25 cellular contexts compared by ENCODE assay signal in genomic region chr2:36370281-36370680, GRCh38. TPM values are rescaled to one million over a fixed set of nuclear protein-coding genes. Genes with fewer than 3 reads are reported as not detected.
DNase-seq lines count a peak whose midpoint lies in the region; ATAC-seq, FAIRE-seq and TF ChIP-seq lines count a peak whose summit lies in the region.
"Had no signal": no experiment of that assay in that cellular context is flagged by ENCODE, and none has a peak within 500 bp of the region (broad histone marks: within the 10 kb centered on the region; RNA-seq: fewer than 3 reads in every experiment).

No MANE protein-coding gene starts in this region.

- DNase-seq in PC-3: no peak
- peak; percentile 55 for DNase-seq in endothelial cell of umbilical vein (ENCODE audit: low read depth, low spot score)
- no peak for DNase-seq in osteocyte (ENCODE audit: extremely low spot score, unreplicated experiment)
- DNase-seq in CD8-positive, alpha-beta memory T cell: no peak
- DNase-seq in stimulated activated CD4-positive, alpha-beta T cell treated with anti-CD3 and anti-CD28 coated beads, Interleukin-1b, Interleukin-23, amount 100 ng/mL, for 48 hours: no peak
- DNase-seq: activated gamma-delta T cell; amniotic stem cell; central memory CD4-positive, alpha-beta T cell; DMS153; effector CD8-positive, alpha-beta T cell; GF-D8; naive thymus-derived CD8-positive, alpha-beta T cell; NCI-H2029 treated with DMSO at 0.1 percent for 48 hours; NK-92 treated with Interleukin-12 subunit alpha and Interleukin-12 subunit beta, amount 100 ng/mL, for 24 hours; posterior cingulate gyrus; small intestine; stimulated activated CD4-positive, alpha-beta T cell treated with anti-CD3 and anti-CD28 coated beads, Interleukin-4, amount 100 ng/mL, for 4 hours; T-cell had no signal

- H3K36me3 ChIP-seq in ACC112 (ENCODE audit: insufficient read depth, low read length) (0 out of 2 replicates have a peak, but pooled peaks cover 7% of the 10 kb centered on the region), PC-3 (ENCODE audit: low read depth, low read length) (peaks cover 4% of the 10 kb centered on the region; the same call in 1 of the 2 replicates), endothelial cell of umbilical vein (ENCODE audit: control insufficient read depth in 2 of 2, extremely low read depth in 1 of 2, insufficient read depth in 2 of 2, low read length in 2 of 2) (peaks cover 3% of the 10 kb centered on the region in 2 experiments)
- H3K36me3 ChIP-seq in CD8-positive, alpha-beta memory T cell (ENCODE audit: insufficient read depth, low read length): no peaks in the 10 kb centered on the region

- no peak overlapping the region for H2AFZ ChIP-seq in ACC112 (ENCODE audit: low read length, unreplicated experiment)
- no peak overlapping the region for H2AFZ ChIP-seq in PC-3 (ENCODE audit: low read length)
- no peak overlapping the region for H2AFZ ChIP-seq in endothelial cell of umbilical vein (ENCODE audit: low read depth, low read length)
- H2AFZ ChIP-seq: hepatocyte had no signal

- dilution Hi-C loops in endothelial cell of umbilical vein (cut with MboI; ENCODE audit: extremely low pct_ligation_motif_present, low sequenced_read_pairs): no loop called here

- H3K4me1 ChIP-seq in ACC112 (ENCODE audit: control insufficient read depth, insufficient read depth, low read length, unreplicated experiment) (peaks cover 99% of the 10 kb centered on the region), PC-3 (ENCODE audit: insufficient read depth, low read length) (peaks cover 96% of the 10 kb centered on the region), endothelial cell of umbilical vein (ENCODE audit: control insufficient read depth, extremely low read depth, insufficient read depth, low read length) (peaks cover 99% of the 10 kb centered on the region)
- H3K4me1 ChIP-seq in CD8-positive, alpha-beta memory T cell (ENCODE audit: insufficient read depth, low read length): no peaks in the 10 kb centered on the region

- no peak for FAIRE-seq in endothelial cell of umbilical vein (lab: Jason Lieb, UNC)
- FAIRE-seq: GM12878, small intestine had no signal

- H3K79me2 ChIP-seq in ACC112 (ENCODE audit: control insufficient read depth, insufficient read depth, low read length, unreplicated experiment) (peaks cover 98% of the 10 kb centered on the region), PC-3 (ENCODE audit: low read length) (peaks cover 100% of the 10 kb centered on the region), endothelial cell of umbilical vein (ENCODE audit: control insufficient read depth, insufficient read depth, low read length) (peaks cover 100% of the 10 kb centered on the region)

- no peaks in the 10 kb centered on the region for H3K27me3 Mint-ChIP-seq in osteocyte (ENCODE audit: unreplicated experiment)
- no peaks in the 10 kb centered on the region for H3K27me3 Mint-ChIP-seq in CD8-positive, alpha-beta memory T cell

- no TSS peak for BruUV-seq in PC-3 (replicated peaks; lab: Mats Ljungman, UMichigan)
- BruUV-seq in endothelial cell of umbilical vein (replicated peaks; lab: Mats Ljungman, UMichigan): no TSS peak

- H3K4me3 ChIP-seq in ACC112 (ENCODE audit: low read depth, low read length) (peak overlapping the region; percentile 68), PC-3 (ENCODE audit: low read length) (peak overlapping the region; percentile 39; the same call in 1 of the 2 replicates), endothelial cell of umbilical vein (replicated peaks in 1 of 3; ENCODE audit: insufficient read depth in 1 of 3, low read depth in 1 of 3, low read length in 3 of 3) (peak overlapping the region in 1 of 3 experiments; percentile 1)
- no peak overlapping the region for H3K4me3 ChIP-seq in CD8-positive, alpha-beta memory T cell (ENCODE audit: low read length)
- H3K4me3 ChIP-seq: GM12878, hepatocyte, lung had no signal

- CTCF ChIA-PET in PC-3 (lab: Charles Lee) (no interaction called here), endothelial cell of umbilical vein (lab: Charles Lee) (interaction anchor here (0.9 to 7.1 kb wide), 12 partner anchors 7 to 120 kb away, joined by 3 to 41 read pairs (median 4); no protein-coding TSS in a partner anchor)
- CTCF ChIA-PET in CD8-positive, alpha-beta memory T cell (lab: Charles Lee): interaction anchor here (1.3 kb wide), 1 partner anchor 18 kb away, joined by 3 read pairs; no protein-coding TSS in a partner anchor

- intact Hi-C loops in PC-3 (cut with micrococcal nuclease): loop anchor here (5.0 kb wide), 2 partner anchors 67 to 92 kb away; no protein-coding TSS in a partner anchor
- intact Hi-C loops in endothelial cell of umbilical vein (cut with micrococcal nuclease): loop anchor here (5.0 kb wide), 2 partner anchors 137 to 192 kb away; no protein-coding TSS in a partner anchor

- no peaks in the 10 kb centered on the region for H3K9me1 ChIP-seq in endothelial cell of umbilical vein (replicated peaks; ENCODE audit: control insufficient read depth, extremely low read depth, insufficient read depth, low read length)

- POLR2A ChIA-PET in PC-3 (lab: Charles Lee; ENCODE audit: unreplicated experiment): interaction anchor here (0.6 kb wide), 1 partner anchor 77 kb away, joined by 4 read pairs; no protein-coding TSS in a partner anchor
- POLR2A ChIA-PET in endothelial cell of umbilical vein (lab: Charles Lee): interaction anchor here (1.1 to 3.4 kb wide), 2 partner anchors 12 to 15 kb away, joined by 3 to 17 read pairs; partner anchors contain the start of gene CRIM1
- POLR2A ChIA-PET in CD8-positive, alpha-beta memory T cell (lab: Charles Lee): no interaction called here

- H3K36me3 Mint-ChIP-seq in osteocyte (ENCODE audit: unreplicated experiment): no peaks in the 10 kb centered on the region
- H3K36me3 Mint-ChIP-seq in CD8-positive, alpha-beta memory T cell: no peaks in the 10 kb centered on the region
- H3K36me3 Mint-ChIP-seq: CD14-positive monocyte; naive thymus-derived CD8-positive, alpha-beta T cell; T-cell had no signal

- peak overlapping the region; percentile 94 for H3K27ac ChIP-seq in ACC112 (ENCODE audit: low read depth, low read length)
- H3K27ac ChIP-seq in PC-3 (ENCODE audit: low read length): peak overlapping the region; percentile 57
- H3K27ac ChIP-seq in endothelial cell of umbilical vein (ENCODE audit: insufficient read depth, low read depth, low read length): peak overlapping the region; percentile 81
- no peak overlapping the region for H3K27ac ChIP-seq in CD8-positive, alpha-beta memory T cell (ENCODE audit: low read depth, low read length)
- H3K27ac ChIP-seq: hepatocyte had no signal

- no peaks in the 10 kb centered on the region for H3K9me3 ChIP-seq in PC-3 (ENCODE audit: low read length)
- H3K9me3 ChIP-seq in endothelial cell of umbilical vein (replicated peaks; ENCODE audit: control insufficient read depth, insufficient read depth, low read length): no peaks in the 10 kb centered on the region
- no peaks in the 10 kb centered on the region for H3K9me3 ChIP-seq in CD8-positive, alpha-beta memory T cell (ENCODE audit: low read length)

- TF ChIP-seq CTCF in PC-3 (conservative IDR thresholded peaks at IDR 0.05; ENCODE audit: low read depth, low read length): no peak
- TF ChIP-seq CTCF in endothelial cell of umbilical vein (IDR thresholded peaks at IDR 0.05; ENCODE audit: extremely low read depth in 1 of 2, insufficient read depth in 1 of 2, low read depth in 1 of 2, low read length in 2 of 2): no peak
- no peak for TF ChIP-seq CTCF in osteocyte (IDR thresholded peaks at IDR 0.05)

- H3K9me2 ChIP-seq in PC-3 (replicated peaks; ENCODE audit: low read length): no peaks in the 10 kb centered on the region

- H3K4me3 Mint-ChIP-seq in osteocyte (ENCODE audit: unreplicated experiment): no peak overlapping the region
- H3K4me3 Mint-ChIP-seq in CD8-positive, alpha-beta memory T cell: no peak overlapping the region
- H3K4me3 Mint-ChIP-seq: CD14-positive monocyte; naive thymus-derived CD8-positive, alpha-beta T cell; T-cell had no signal

- H3K9ac ChIP-seq in PC-3 (ENCODE audit: low read length) (no peak overlapping the region), endothelial cell of umbilical vein (replicated peaks; ENCODE audit: extremely low read depth, insufficient read depth, low read length) (peak overlapping the region; percentile 72)

- peak overlapping the region; percentile 91 for H3K27ac Mint-ChIP-seq in osteocyte (ENCODE audit: unreplicated experiment)
- H3K27ac Mint-ChIP-seq in CD8-positive, alpha-beta memory T cell: no peak overlapping the region
- H3K27ac Mint-ChIP-seq: CD14-positive monocyte; naive thymus-derived CD8-positive, alpha-beta T cell; T-cell had no signal

- peaks cover 7% of the 10 kb centered on the region for H3F3A ChIP-seq in PC-3 (ENCODE audit: low read length, unreplicated experiment)

- peaks cover 98% of the 10 kb centered on the region for H3K4me1 Mint-ChIP-seq in osteocyte (ENCODE audit: unreplicated experiment)
- H3K4me1 Mint-ChIP-seq in CD8-positive, alpha-beta memory T cell: peaks cover 14 to 28% (median 16%) of the 10 kb centered on the region in 3 donors
- H3K4me1 Mint-ChIP-seq: CD14-positive monocyte had no signal

- H3K9me3 Mint-ChIP-seq in osteocyte (ENCODE audit: unreplicated experiment): no peaks in the 10 kb centered on the region
- no peaks in the 10 kb centered on the region for H3K9me3 Mint-ChIP-seq in CD8-positive, alpha-beta memory T cell
- H3K9me3 Mint-ChIP-seq: CD14-positive monocyte; naive thymus-derived CD8-positive, alpha-beta T cell; T-cell had no signal

- no peak for TF ChIP-seq POLR2A in endothelial cell of umbilical vein (IDR thresholded peaks at IDR 0.05; ENCODE audit: low read depth, low read length)

- no peaks in the 10 kb centered on the region for H3K27me3 ChIP-seq in ACC112 (ENCODE audit: insufficient read depth, low read length)
- H3K27me3 ChIP-seq in PC-3 (ENCODE audit: low read length): no peaks in the 10 kb centered on the region
- no peaks in the 10 kb centered on the region for H3K27me3 ChIP-seq in endothelial cell of umbilical vein (ENCODE audit: control insufficient read depth in 2 of 2, insufficient read depth in 2 of 2, low read length in 2 of 2)
- H3K27me3 ChIP-seq in CD8-positive, alpha-beta memory T cell (ENCODE audit: insufficient read depth, low read length, poor library complexity, severe bottlenecking): no peaks in the 10 kb centered on the region
- H3K27me3 ChIP-seq: hepatocyte had no signal

- ATAC-seq in PC-3: no peak
- ATAC-seq in HG02938 (IDR thresholded peaks at IDR 0.05; ENCODE audit: unreplicated experiment): no peak
- no peak for ATAC-seq in GM21526 (IDR thresholded peaks at IDR 0.05; ENCODE audit: low FRiP score, unreplicated experiment)
- ATAC-seq: GM12878; naive thymus-derived CD8-positive, alpha-beta T cell; T-cell had no signal

- peaks cover 72% of the 10 kb centered on the region for H4K20me1 ChIP-seq in PC-3 (ENCODE audit: low read length)
- H4K20me1 ChIP-seq in endothelial cell of umbilical vein (replicated peaks; ENCODE audit: control insufficient read depth, extremely low read depth, insufficient read depth, low read length): peaks cover 10% of the 10 kb centered on the region

- H3K4me2 ChIP-seq in PC-3 (ENCODE audit: low read length) (peak overlapping the region; percentile 77), endothelial cell of umbilical vein (ENCODE audit: insufficient read depth, low read length) (peak overlapping the region; percentile 71)
- H3K4me2 ChIP-seq: hepatocyte had no signal

RNA-seq across cellular contexts. Expression of gene CRIM1, which starts 14.7 kb away (rescaled TPM):
- total RNA-seq in PC-3 (2014; rRNA removed): 70.7 and 85.7 TPM in 2 replicates
- total RNA-seq in endothelial cell of umbilical vein: 649 and 675 TPM in 2 replicates
- 422 and 462 TPM in 2 replicates for polyA plus RNA-seq in endothelial cell of umbilical vein
- polyA plus RNA-seq in endothelial cell of umbilical vein (2011; cell fraction: cytosol; rRNA removed): 397 and 400 TPM in 2 replicates
- 406 and 467 TPM in 2 replicates for polyA plus RNA-seq in endothelial cell of umbilical vein (2011; cell fraction: nucleus; rRNA removed)
- 369 and 389 TPM in 2 replicates for polyA plus RNA-seq in endothelial cell of umbilical vein (2012)
- polyA minus RNA-seq in endothelial cell of umbilical vein: 1,644 and 1,810 TPM in 2 replicates
- 271 TPM for polyA minus RNA-seq in endothelial cell of umbilical vein (2011; cell fraction: cytosol; rRNA and poly(A)+ RNA removed)
- polyA minus RNA-seq in endothelial cell of umbilical vein (2011; cell fraction: nucleus; rRNA and poly(A)+ RNA removed): 1,549 and 1,599 TPM in 2 replicates
- total RNA-seq in osteocyte: 167 and 194 TPM in 2 replicates
- 10 to 100 TPM; 10.7 to 11.1 TPM for total RNA-seq in CD8-positive, alpha-beta memory T cell
- 2.5 TPM for polyA plus RNA-seq in CD8-positive, alpha-beta memory T cell
